Comparison of ENCODE assay signal across 8 cellular contexts in the genomic region with DNA sequence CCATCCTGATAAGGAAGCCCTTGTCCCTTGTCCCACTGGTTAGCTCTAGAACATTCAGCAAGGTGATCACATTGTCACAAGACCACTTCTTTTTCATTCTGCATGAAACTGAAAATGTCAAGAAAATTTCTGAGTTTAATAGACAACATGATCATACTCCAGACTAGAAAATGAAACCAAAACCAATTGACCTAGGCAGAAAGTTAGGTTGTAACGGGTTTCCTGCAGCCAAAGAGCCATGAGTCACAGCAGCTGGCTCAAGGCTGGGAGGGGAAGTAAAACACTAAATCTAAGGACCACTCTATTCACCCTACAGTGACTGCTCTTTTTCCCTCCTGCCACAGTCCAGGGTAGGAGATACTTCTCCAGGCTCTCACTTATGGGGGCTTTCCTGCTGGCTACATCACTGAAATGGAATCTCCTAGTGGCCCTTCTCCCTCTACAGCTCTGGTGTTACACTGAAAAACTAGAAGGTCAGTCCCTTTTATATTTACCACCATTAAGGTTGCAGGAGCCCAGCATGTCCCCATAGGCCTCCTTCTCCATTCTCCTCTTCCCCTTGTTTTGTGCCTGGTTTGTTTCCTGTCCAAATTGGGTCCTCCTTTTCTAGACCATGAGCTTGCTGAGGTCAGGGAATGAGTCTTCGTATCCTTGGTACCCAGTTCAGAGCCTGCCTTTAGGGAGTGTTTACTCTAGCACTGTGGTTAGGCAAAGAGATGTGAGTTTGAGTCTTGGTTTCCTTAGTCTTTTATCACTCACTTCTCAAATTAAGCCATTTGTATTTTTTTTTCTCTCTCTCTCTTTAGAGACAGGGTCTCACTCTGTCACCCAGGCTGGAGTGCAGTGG.
DNase-seq lines count a peak whose midpoint lies in the region; ATAC-seq and TF ChIP-seq lines count a peak whose summit lies in the region.

No MANE protein-coding gene starts in this region.

- H3K9me3 ChIP-seq in fibroblast of lung (ENCODE audit: control insufficient read depth, insufficient read depth, low read depth, low read length): no peaks in the 10 kb centered on the region

- no peak overlapping the region for H3K9ac ChIP-seq in fibroblast of lung (ENCODE audit: insufficient read depth, low read length)

- peak overlapping the region; percentile 84 for H2AFZ ChIP-seq in fibroblast of lung (ENCODE audit: low read length)

- peak overlapping the region; percentile 84 for H3K4me2 ChIP-seq in fibroblast of lung (ENCODE audit: extremely low read depth, insufficient read depth, low read length)

- H3K79me2 ChIP-seq in fibroblast of lung (ENCODE audit: control insufficient read depth, insufficient read depth, low read length): no peaks in the 10 kb centered on the region

- H4K20me1 ChIP-seq in fibroblast of lung (ENCODE audit: control insufficient read depth, extremely low read depth, insufficient read depth, low read length): no peaks in the 10 kb centered on the region

- peaks cover 3% of the 10 kb centered on the region for H3K27me3 Mint-ChIP-seq in endothelial cell (ENCODE audit: unreplicated experiment)

- no peak overlapping the region for H3K27ac Mint-ChIP-seq in endothelial cell (ENCODE audit: unreplicated experiment)

- intact Hi-C loops in posterior vena cava (cut with DNase I): no loop called here

- H3K27ac ChIP-seq in fibroblast of lung (ENCODE audit: insufficient read depth, low read length): peak overlapping the region; percentile 75

- H3K36me3 Mint-ChIP-seq in endothelial cell (ENCODE audit: low read depth, unreplicated experiment): peaks cover 4% of the 10 kb centered on the region

- no peak overlapping the region for H3K4me3 Mint-ChIP-seq in endothelial cell (ENCODE audit: unreplicated experiment)

- ATAC-seq in GM18511 (IDR thresholded peaks at IDR 0.05; ENCODE audit: unreplicated experiment): peak; percentile 97
- peak; percentile 86 for ATAC-seq in HG02763 (IDR thresholded peaks at IDR 0.05; ENCODE audit: unreplicated experiment)

- H3K9me3 Mint-ChIP-seq in endothelial cell (ENCODE audit: unreplicated experiment): no peaks in the 10 kb centered on the region

- peaks cover 18% of the 10 kb centered on the region for H3K4me1 ChIP-seq in fibroblast of lung (ENCODE audit: control insufficient read depth, extremely low read depth, insufficient read depth, low read length)

- DNase-seq in NCI-H226: peak; percentile 61
- DNase-seq in activated T-cell treated with anti-CD3 and anti-CD28 coated beads for 1 hour (ENCODE audit: low read depth): peak; percentile 19
- DNase-seq in fibroblast of lung (ENCODE audit: low read depth in 2 of 2): peak; percentile 78 to 86
- DNase-seq in posterior vena cava (ENCODE audit: low spot score): peak; percentile 87
- no peak for DNase-seq in OCI-M2 (lab: John Stamatoyannopoulos, UW; ENCODE audit: unreplicated experiment)
- no peak for DNase-seq in endothelial cell (ENCODE audit: low spot score)

- peaks cover 5% of the 10 kb centered on the region for H3K4me1 Mint-ChIP-seq in endothelial cell (ENCODE audit: unreplicated experiment)

- no peaks in the 10 kb centered on the region for H3K36me3 ChIP-seq in fibroblast of lung (ENCODE audit: control insufficient read depth, insufficient read depth, low read length)

- no peak for TF ChIP-seq CTCF in fibroblast of lung (conservative IDR thresholded peaks at IDR 0.05 in 1 of 2, IDR thresholded peaks at IDR 0.05 in 1 of 2; ENCODE audit: low read depth in 1 of 2, low read length in 2 of 2)
- TF ChIP-seq CTCF in endothelial cell (IDR thresholded peaks at IDR 0.05; ENCODE audit: unreplicated experiment): no peak

- H3K4me3 ChIP-seq in fibroblast of lung (replicated peaks in 1 of 4; ENCODE audit: control extremely low read depth in 1 of 4, insufficient read depth in 1 of 4, low read depth in 3 of 4, low read length in 4 of 4): peak overlapping the region in 3 of 4 experiments; percentile 18 to 48 (median 44)

- no peaks in the 10 kb centered on the region for H3K27me3 ChIP-seq in fibroblast of lung (ENCODE audit: control insufficient read depth, insufficient read depth, low read length)

Comparison
In these comparisons a context has a peak if more than half of its experiments do, and no peak if none do; other contexts are left out.
1. DNase-seq: peak in NCI-H226 (single experiment), activated T-cell treated with anti-CD3 and anti-CD28 coated beads for 1 hour (single experiment), fibroblast of lung (2 of 2) and posterior vena cava (single experiment); none in OCI-M2 (single experiment) and endothelial cell (single experiment).